In genomic region chr3:140724856-140725812, GRCh38 we compare ENCODE assay signal across 13 cellular contexts. TPM values are rescaled to one million over a fixed set of nuclear protein-coding genes. Genes with fewer than 3 reads are reported as not detected.
DNase-seq lines count a peak whose midpoint lies in the region; ATAC-seq and TF ChIP-seq lines count a peak whose summit lies in the region.
"Had no signal": no experiment of that assay in that cellular context is flagged by ENCODE, and none has a peak within 500 bp of the region (broad histone marks: within the 10 kb centered on the region; RNA-seq: fewer than 3 reads in every experiment).

No MANE protein-coding gene starts in this region.

- DNase-seq in DMS79 treated with DMSO at 0.1 percent for 48 hours (lab: John Stamatoyannopoulos, UW) (no peak), upper lobe of right lung (no peak), cerebellum (ENCODE audit: low spot score) (no peak)
- DNase-seq in stimulated activated CD4-positive, alpha-beta T cell treated with anti-CD3 and anti-CD28 coated beads, Interleukin-1b, Interleukin-23, amount 100 ng/mL, for 48 hours = no peak
- DNase-seq: activated effector memory CD4-positive, alpha-beta T cell treated with anti-CD3 and anti-CD28 coated beads, Interleukin-2, amount 50 U/mL, for 16 hours; NCI-H69 had no signal

- no peak for TF ChIP-seq CTCF in upper lobe of right lung (IDR thresholded peaks at IDR 0.05)

- ATAC-seq in GM18498 (IDR thresholded peaks at IDR 0.05; ENCODE audit: unreplicated experiment) (peak; percentile 68), GM19395 (IDR thresholded peaks at IDR 0.05; ENCODE audit: unreplicated experiment) (peak; percentile 80), HG02798 (IDR thresholded peaks at IDR 0.05; ENCODE audit: poor library complexity, unreplicated experiment) (peak; percentile 75), HG03460 (IDR thresholded peaks at IDR 0.05; ENCODE audit: unreplicated experiment) (peak; percentile 74), upper lobe of right lung (no peak)

- intact Hi-C loops in upper lobe of right lung (cut with DNase I) = no loop called here

- H3K27ac ChIP-seq in upper lobe of right lung = no peak overlapping the region
- H3K27ac ChIP-seq: SK-N-MC had no signal

- H3K4me1 ChIP-seq in upper lobe of right lung = no peaks in the 10 kb centered on the region
- H3K4me1 ChIP-seq: HAP-1 had no signal

- no peak overlapping the region for H3K4me3 ChIP-seq in upper lobe of right lung
- H3K4me3 ChIP-seq: HAP-1, SK-N-MC had no signal

- no peaks in the 10 kb centered on the region for H3K27me3 ChIP-seq in upper lobe of right lung

- H3K9me3 ChIP-seq in upper lobe of right lung = no peaks in the 10 kb centered on the region
- H3K9me3 ChIP-seq: HAP-1 had no signal

- no peaks in the 10 kb centered on the region for H3K36me3 ChIP-seq in upper lobe of right lung
- H3K36me3 ChIP-seq: HAP-1 had no signal

RNA-seq across cellular contexts. Expression of gene TRIM42, which starts 47.3 kb away (rescaled TPM):
- total RNA-seq in upper lobe of right lung (not detected), cerebellum (not detected)
- total RNA-seq: fibroblast of lung had no signal
